9 cellular contexts compared by ENCODE assay signal in the genomic region with DNA sequence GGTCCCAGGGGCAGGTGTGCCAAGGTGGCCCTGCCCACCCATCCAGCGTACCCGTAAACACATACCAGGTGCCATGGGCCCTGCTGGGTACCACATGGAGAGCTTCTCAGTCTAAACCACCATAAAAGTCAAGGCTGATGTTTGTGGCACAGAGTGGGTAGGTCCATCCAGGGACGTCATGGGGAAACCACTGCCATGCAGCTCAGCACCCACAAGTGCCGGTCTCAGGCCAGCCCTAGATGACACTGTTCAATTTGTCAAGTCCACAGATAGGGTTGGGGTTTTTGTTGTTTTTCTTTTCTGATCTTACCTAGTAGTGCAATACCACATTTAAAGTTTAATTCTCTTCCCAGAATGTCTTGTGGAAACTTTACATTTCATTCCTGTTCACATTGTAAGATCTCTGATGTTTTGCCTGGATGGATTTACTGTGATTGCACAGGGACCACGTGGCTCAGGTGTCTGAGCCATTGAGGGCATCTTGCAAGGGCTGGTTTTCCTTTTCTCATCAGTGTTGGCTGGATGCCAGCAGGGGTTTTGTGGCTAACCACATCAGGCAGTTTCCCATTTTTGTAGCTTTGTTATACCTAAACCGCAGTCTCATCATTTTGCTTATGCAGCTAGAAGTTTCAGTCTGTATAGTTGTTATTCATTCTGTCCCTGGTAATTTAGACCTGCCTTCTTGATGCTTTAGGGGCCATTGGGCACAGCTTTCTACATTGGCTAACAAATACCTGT.
DNase-seq lines count a peak whose midpoint lies in the region; ATAC-seq and FAIRE-seq lines count a peak whose summit lies in the region.
"Had no signal": no experiment of that assay in that cellular context is flagged by ENCODE, and none has a peak within 500 bp of the region (broad histone marks: within the 10 kb centered on the region; RNA-seq: fewer than 3 reads in every experiment).

No MANE protein-coding gene starts in this region.

- FAIRE-seq in GM19239 (lab: Jason Lieb, UNC) (peak; percentile 95), HTR-8/SVneo (lab: Jason Lieb, UNC) (no peak)

- peak overlapping the region; percentile 59 for H3K4me3 Mint-ChIP-seq in effector memory CD8-positive, alpha-beta T cell

- peaks cover 11 to 28% of the 10 kb centered on the region in 2 donors for H3K27me3 Mint-ChIP-seq in effector memory CD8-positive, alpha-beta T cell

- H3K36me3 Mint-ChIP-seq in effector memory CD8-positive, alpha-beta T cell (ENCODE audit: insufficient read depth): peaks cover 20% of the 10 kb centered on the region

- DNase-seq in GM19239 (ENCODE audit: insufficient read length, low spot score) (no peak), NCI-H1105 (lab: John Stamatoyannopoulos, UW) (peak; percentile 1), HTR-8/SVneo (ENCODE audit: insufficient read length, low spot score) (no peak), HuH-7 (ENCODE audit: low spot score) (no peak), SHP77 treated with DMSO at 0.1 percent for 48 hours (lab: John Stamatoyannopoulos, UW) (no peak)
- DNase-seq in activated CD4-positive, alpha-beta T cell treated with anti-CD3 and anti-CD28 coated beads for 48 hours: peak; percentile 98
- peak; percentile 89 to 93 (median 93) for DNase-seq in effector memory CD8-positive, alpha-beta T cell
- peak; percentile 76 for DNase-seq in stimulated activated CD8-positive, alpha-beta memory T cell treated with anti-CD3 and anti-CD28 coated beads, Interleukin-12 subunit alpha, Interleukin-12 subunit beta, amount 100 ng/mL, for 4 hours (ENCODE audit: low read depth)
- DNase-seq: right lobe of liver had no signal

- ATAC-seq in effector memory CD8-positive, alpha-beta T cell (replicated peaks): peak; percentile 86

- H3K9me3 Mint-ChIP-seq in effector memory CD8-positive, alpha-beta T cell: no peaks in the 10 kb centered on the region

- peaks cover 16 to 27% of the 10 kb centered on the region in 2 donors for H3K4me1 Mint-ChIP-seq in effector memory CD8-positive, alpha-beta T cell (ENCODE audit: low read depth in 2 of 2)

- peak overlapping the region; percentile 85 to 93 for H3K27ac Mint-ChIP-seq in effector memory CD8-positive, alpha-beta T cell

Comparison
In these comparisons a context has a peak if more than half of its experiments do, and no peak if none do; other contexts are left out.
1. DNase-seq: peak in NCI-H1105 (single experiment), activated CD4-positive, alpha-beta T cell treated with anti-CD3 and anti-CD28 coated beads for 48 hours (single experiment), effector memory CD8-positive, alpha-beta T cell (3 of 3) and stimulated activated CD8-positive, alpha-beta memory T cell treated with anti-CD3 and anti-CD28 coated beads, Interleukin-12 subunit alpha, Interleukin-12 subunit beta, amount 100 ng/mL, for 4 hours (single experiment); none in GM19239 (single experiment), HTR-8/SVneo (single experiment), HuH-7 (single experiment) and SHP77 treated with DMSO at 0.1 percent for 48 hours (single experiment).